In the genomic region with DNA sequence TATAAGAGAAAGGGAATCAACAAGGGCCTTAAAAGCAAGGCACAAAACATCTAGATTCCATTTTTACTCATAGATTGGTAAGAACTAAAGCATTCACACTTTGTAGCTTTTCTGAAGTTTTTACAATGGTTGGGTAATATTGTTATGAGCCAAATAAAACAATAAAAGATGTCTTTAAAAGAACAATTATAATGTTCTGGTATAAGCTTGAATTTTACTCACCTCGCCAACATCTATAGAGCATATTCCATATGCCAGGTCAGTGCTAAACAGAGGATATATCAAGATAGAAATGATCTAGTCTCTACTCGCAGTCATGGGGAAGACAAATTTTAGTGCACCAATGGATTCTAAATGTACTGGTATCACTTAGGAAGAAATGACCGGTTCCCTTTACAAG, we compare ENCODE assay signal across 26 cellular contexts. TPM values are rescaled to one million over a fixed set of nuclear protein-coding genes. Genes with fewer than 3 reads are reported as not detected.
"Had no signal": no experiment of that assay in that cellular context is flagged by ENCODE, and none has a peak within 500 bp of the region (broad histone marks: within the 10 kb centered on the region; RNA-seq: fewer than 3 reads in every experiment).

No MANE protein-coding gene starts in this region.

- H3K4me3 ChIP-seq: heart left ventricle, left ventricle myocardium inferior, lung, skin epidermis, tibial nerve, upper lobe of left lung, vagina had no signal

- H3K9ac ChIP-seq: parathyroid adenoma had no signal

- H2AFZ ChIP-seq: parathyroid adenoma had no signal

- H3K27ac ChIP-seq: heart left ventricle, left ventricle myocardium inferior, parathyroid adenoma, skin epidermis, tibial nerve, upper lobe of left lung, vagina had no signal

- H3K4me1 ChIP-seq: heart left ventricle, left ventricle myocardium inferior, parathyroid adenoma, tibial nerve, upper lobe of left lung, vagina had no signal

- H3K27me3 ChIP-seq: tibial nerve, upper lobe of left lung, vagina had no signal

- DNase-seq: heart left ventricle; hypothalamus; immature natural killer cell; kidney; left ventricle myocardium inferior; mesendoderm; naive thymus-derived CD8-positive, alpha-beta T cell; nucleus accumbens; retina; right cardiac atrium; stimulated activated CD4-positive, alpha-beta T cell treated with anti-CD3 and anti-CD28 coated beads, Interleukin-12 subunit alpha, Interleukin-12 subunit beta, amount 100 ng/mL, for 4 hours; stimulated activated CD4-positive, alpha-beta T cell treated with anti-CD3 and anti-CD28 coated beads, Interleukin-15, amount 100 ng/mL, for 24 hours; stimulated activated CD4-positive, alpha-beta T cell treated with anti-CD3 and anti-CD28 coated beads, Interleukin-2, amount 100 ng/mL, for 24 hours; stimulated activated CD4-positive, alpha-beta T cell treated with anti-CD3 and anti-CD28 coated beads, Interleukin-4, amount 100 ng/mL, for 1 hour; stimulated activated naive CD4-positive, alpha-beta T cell treated with Interleukin-2 at 50 U/mL for 16 hours; stimulated activated naive CD8-positive, alpha-beta T cell treated with anti-CD3 and anti-CD28 coated beads, Interleukin-15, amount 100 ng/mL, for 72 hours; substantia nigra; upper lobe of left lung had no signal

- ATAC-seq: heart left ventricle; naive thymus-derived CD8-positive, alpha-beta T cell; right cardiac atrium; sciatic nerve; stimulated activated effector memory CD8-positive, alpha-beta T cell treated with anti-CD3 and anti-CD28 coated beads, Interleukin-12 subunit alpha, Interleukin-12 subunit beta, amount 100 ng/mL, for 72 hours; stimulated activated naive CD8-positive, alpha-beta T cell treated with anti-CD3 and anti-CD28 coated beads, Interleukin-15, amount 100 ng/mL, for 72 hours had no signal

- H3K79me2 ChIP-seq: parathyroid adenoma had no signal

- H3K36me3 ChIP-seq: heart left ventricle, left ventricle myocardium inferior, upper lobe of left lung, vagina had no signal

- H3K9me3 ChIP-seq: upper lobe of left lung, vagina had no signal

RNA-seq across cellular contexts. Expression of a gene that starts 11.9 kb away (rescaled TPM):
- total RNA-seq: naive thymus-derived CD8-positive, alpha-beta T cell; osteocyte had no signal
- polyA plus RNA-seq: immature natural killer cell had no signal

RNA-seq across cellular contexts. Expression of a gene that starts 45.4 kb away (rescaled TPM):
- total RNA-seq: naive thymus-derived CD8-positive, alpha-beta T cell; osteocyte had no signal
- polyA plus RNA-seq: immature natural killer cell; naive thymus-derived CD8-positive, alpha-beta T cell had no signal
